In genomic region chr5:55937598-55937997, GRCh38 we compare ENCODE assay signal across 1 cellular context.
A peak's percentile ranks its signal among the peaks of the same experiment; 100 is the strongest.
TF ChIP-seq lines count a peak whose summit lies in the region.

No MANE protein-coding gene starts in this region.

TF ChIP-seq in GM12878, 131 proteins besides CTCF, POLR2A, EP300 and RAD21:
- TF ChIP-seq ZBTB40 (IDR thresholded peaks at IDR 0.05; ENCODE audit: borderline replicate concordance): peak; percentile 84
